41 cellular contexts compared by ENCODE assay signal in the genomic region with DNA sequence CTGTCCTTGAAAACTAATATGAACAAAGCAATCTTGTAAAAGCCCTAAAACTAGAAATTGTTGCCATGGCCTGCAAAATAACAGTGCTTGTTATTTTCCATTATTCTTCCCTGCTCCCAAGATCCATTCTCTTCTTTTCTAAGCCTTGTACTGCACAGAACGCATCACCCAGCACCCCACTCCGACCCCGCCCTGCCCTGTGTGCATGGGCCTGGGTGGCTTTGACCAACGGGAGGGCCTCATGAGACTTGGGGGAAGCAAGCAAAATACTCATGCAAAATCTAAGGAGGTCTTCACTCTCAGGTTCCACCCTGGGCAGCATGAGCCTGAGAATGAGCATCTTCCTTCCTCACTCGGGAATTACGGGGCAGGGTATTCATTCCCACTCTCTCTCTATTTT. TPM values are rescaled to one million over a fixed set of nuclear protein-coding genes. Genes with fewer than 3 reads are reported as not detected.
"Had no signal": no experiment of that assay in that cellular context is flagged by ENCODE, and none has a peak within 500 bp of the region (broad histone marks: within the 10 kb centered on the region; RNA-seq: fewer than 3 reads in every experiment).

No MANE protein-coding gene starts in this region.

- H3K27ac Mint-ChIP-seq: activated naive CD4-positive, alpha-beta T cell treated with anti-CD3 and anti-CD28 coated beads for 36 hours; activated naive CD4-positive, alpha-beta T cell treated with anti-CD3 and anti-CD28 coated beads, Interleukin-2, amount 10 ng/mL, durations not matched to agents 7 days and 5 days; activated naive CD4-positive, alpha-beta T cell treated with anti-CD3 and anti-CD28 coated beads, Interleukin-2, amount 50 U/mL, for 24 hours; activated naive CD4-positive, alpha-beta T cell treated with anti-CD3 and anti-CD28 coated beads, Interleukin-2, amount 50 U/mL, for 72 hours; activated naive CD8-positive, alpha-beta T cell; activated naive CD8-positive, alpha-beta T cell treated with anti-CD3 and anti-CD28 coated beads for 36 hours; activated naive CD8-positive, alpha-beta T cell treated with anti-CD3 and anti-CD28 coated beads, Interleukin-2, amount 10 ng/mL, durations not matched to agents 7 days and 5 days; activated naive CD8-positive, alpha-beta T cell treated with anti-CD3 and anti-CD28 coated beads, Interleukin-2, amount 50 U/mL, for 24 hours; activated T-cell treated with anti-CD3 and anti-CD28 coated beads, Interleukin-2, amount 50 U/mL, for 24 hours; activated T-cell treated with anti-CD3 and anti-CD28 coated beads, Interleukin-2, amount 50 U/mL, for 72 hours; activated T-helper 1 cell treated with anti-CD3 and anti-CD28 coated beads, Interleukin-12 subunit alpha, Interleukin-12 subunit beta, Interleukin-2, Interleukin-4 antibody, amounts not matched to agents 30 ng/mL and 10 ng/mL and 1 ng/mL, durations not matched to agents 14 hours and 24 hours and 36 hours; activated T-helper 17 cell treated with anti-CD3 and anti-CD28 coated beads, Interleukin-2, amount 50 U/mL, for 72 hours; activated T-helper 2 cell treated with anti-CD3 and anti-CD28 coated beads, Interferon-gamma antibody, Interleukin-2, Interleukin-4, amounts not matched to agents 10 μg/mL and 5 μg/mL and 100 μg/mL, durations not matched to agents 14 hours and 24 hours and 36 hours had no signal

- H3K4me3 Mint-ChIP-seq: activated naive CD4-positive, alpha-beta T cell treated with anti-CD3 and anti-CD28 coated beads for 36 hours; activated naive CD4-positive, alpha-beta T cell treated with anti-CD3 and anti-CD28 coated beads, Interleukin-2, amount 10 ng/mL, durations not matched to agents 7 days and 5 days; activated naive CD4-positive, alpha-beta T cell treated with anti-CD3 and anti-CD28 coated beads, Interleukin-2, amount 50 U/mL, for 24 hours; activated naive CD8-positive, alpha-beta T cell; activated naive CD8-positive, alpha-beta T cell treated with anti-CD3 and anti-CD28 coated beads for 36 hours; activated naive CD8-positive, alpha-beta T cell treated with anti-CD3 and anti-CD28 coated beads, Interleukin-2, amount 10 ng/mL, durations not matched to agents 7 days and 5 days; activated naive CD8-positive, alpha-beta T cell treated with anti-CD3 and anti-CD28 coated beads, Interleukin-2, amount 50 U/mL, for 24 hours; activated T-cell treated with anti-CD3 and anti-CD28 coated beads, Interleukin-2, amount 50 U/mL, for 24 hours; activated T-cell treated with anti-CD3 and anti-CD28 coated beads, Interleukin-2, amount 50 U/mL, for 4 hours; activated T-cell treated with anti-CD3 and anti-CD28 coated beads, Interleukin-2, amount 50 U/mL, for 72 hours; activated T-helper 1 cell treated with anti-CD3 and anti-CD28 coated beads, Interleukin-12 subunit alpha, Interleukin-12 subunit beta, Interleukin-2, Interleukin-4 antibody, amounts not matched to agents 30 ng/mL and 10 ng/mL and 1 ng/mL, durations not matched to agents 14 hours and 24 hours and 36 hours; activated T-helper 17 cell treated with anti-CD3 and anti-CD28 coated beads, Interleukin-2, amount 50 U/mL, for 72 hours; brain; central memory CD8-positive, alpha-beta T cell had no signal

- H3K9me3 Mint-ChIP-seq: activated naive CD4-positive, alpha-beta T cell treated with anti-CD3 and anti-CD28 coated beads for 36 hours; activated naive CD4-positive, alpha-beta T cell treated with anti-CD3 and anti-CD28 coated beads, Interleukin-2, amount 10 ng/mL, durations not matched to agents 7 days and 5 days; activated naive CD4-positive, alpha-beta T cell treated with anti-CD3 and anti-CD28 coated beads, Interleukin-2, amount 50 U/mL, for 24 hours; activated naive CD4-positive, alpha-beta T cell treated with anti-CD3 and anti-CD28 coated beads, Interleukin-2, amount 50 U/mL, for 72 hours; activated naive CD8-positive, alpha-beta T cell treated with anti-CD3 and anti-CD28 coated beads for 36 hours; activated naive CD8-positive, alpha-beta T cell treated with anti-CD3 and anti-CD28 coated beads, Interleukin-2, amount 10 ng/mL, durations not matched to agents 7 days and 5 days; activated naive CD8-positive, alpha-beta T cell treated with anti-CD3 and anti-CD28 coated beads, Interleukin-2, amount 50 U/mL, for 24 hours; activated T-cell treated with anti-CD3 and anti-CD28 coated beads, Interleukin-2, amount 50 U/mL, for 24 hours; activated T-cell treated with anti-CD3 and anti-CD28 coated beads, Interleukin-2, amount 50 U/mL, for 4 hours; activated T-cell treated with anti-CD3 and anti-CD28 coated beads, Interleukin-2, amount 50 U/mL, for 72 hours; activated T-helper 1 cell treated with anti-CD3 and anti-CD28 coated beads, Interleukin-12 subunit alpha, Interleukin-12 subunit beta, Interleukin-2, Interleukin-4 antibody, amounts not matched to agents 30 ng/mL and 10 ng/mL and 1 ng/mL, durations not matched to agents 14 hours and 24 hours and 36 hours; activated T-helper 17 cell treated with anti-CD3 and anti-CD28 coated beads, Interleukin-2, amount 50 U/mL, for 72 hours; activated T-helper 2 cell treated with anti-CD3 and anti-CD28 coated beads, Interferon-gamma antibody, Interleukin-2, Interleukin-4, amounts not matched to agents 10 μg/mL and 5 μg/mL and 100 μg/mL, durations not matched to agents 14 hours and 24 hours and 36 hours; central memory CD8-positive, alpha-beta T cell had no signal

- H3K36me3 ChIP-seq: adrenal gland, ascending aorta, brain microvascular endothelial cell, breast epithelium, cardiac muscle cell had no signal

- H3K27me3 ChIP-seq: adrenal gland, ascending aorta, body of pancreas, brain microvascular endothelial cell, breast epithelium, cardiac muscle cell had no signal

- H3K4me1 Mint-ChIP-seq: activated naive CD4-positive, alpha-beta T cell treated with anti-CD3 and anti-CD28 coated beads, Interleukin-2, amount 10 ng/mL, durations not matched to agents 7 days and 5 days; activated naive CD4-positive, alpha-beta T cell treated with anti-CD3 and anti-CD28 coated beads, Interleukin-2, amount 50 U/mL, for 24 hours; activated naive CD8-positive, alpha-beta T cell treated with anti-CD3 and anti-CD28 coated beads for 36 hours; activated naive CD8-positive, alpha-beta T cell treated with anti-CD3 and anti-CD28 coated beads, Interleukin-2, amount 10 ng/mL, durations not matched to agents 7 days and 5 days; activated naive CD8-positive, alpha-beta T cell treated with anti-CD3 and anti-CD28 coated beads, Interleukin-2, amount 50 U/mL, for 24 hours; activated T-helper 17 cell treated with anti-CD3 and anti-CD28 coated beads, Interleukin-2, amount 50 U/mL, for 72 hours; central memory CD8-positive, alpha-beta T cell had no signal

- ATAC-seq: activated naive CD4-positive, alpha-beta T cell treated with anti-CD3 and anti-CD28 coated beads, Interleukin-2, amount 50 U/mL, for 72 hours; activated naive CD8-positive, alpha-beta T cell treated with anti-CD3 and anti-CD28 coated beads, Interleukin-2, amount 50 U/mL, for 24 hours; activated T-cell treated with anti-CD3 and anti-CD28 coated beads, Interleukin-2, amount 50 U/mL, for 4 hours; activated T-cell treated with anti-CD3 and anti-CD28 coated beads, Interleukin-2, amount 50 U/mL, for 72 hours; activated T-helper 17 cell treated with anti-CD3 and anti-CD28 coated beads, Interleukin-2, amount 50 U/mL, for 72 hours; body of pancreas had no signal

- H3K9me3 ChIP-seq: adrenal gland, ascending aorta, body of pancreas, breast epithelium had no signal

- H3K4me1 ChIP-seq: adrenal gland, ascending aorta, body of pancreas, breast epithelium had no signal

- H3K4me3 ChIP-seq: adrenal gland, ascending aorta, body of pancreas, breast epithelium, cardiac muscle cell had no signal

- H3K36me3 Mint-ChIP-seq: activated naive CD4-positive, alpha-beta T cell treated with anti-CD3 and anti-CD28 coated beads, Interleukin-2, amount 10 ng/mL, durations not matched to agents 7 days and 5 days; activated naive CD4-positive, alpha-beta T cell treated with anti-CD3 and anti-CD28 coated beads, Interleukin-2, amount 50 U/mL, for 24 hours; activated naive CD4-positive, alpha-beta T cell treated with anti-CD3 and anti-CD28 coated beads, Interleukin-2, amount 50 U/mL, for 72 hours; activated naive CD8-positive, alpha-beta T cell; activated naive CD8-positive, alpha-beta T cell treated with anti-CD3 and anti-CD28 coated beads for 36 hours; activated naive CD8-positive, alpha-beta T cell treated with anti-CD3 and anti-CD28 coated beads, Interleukin-2, amount 10 ng/mL, durations not matched to agents 7 days and 5 days; brain had no signal

- DNase-seq: activated effector memory CD4-positive, alpha-beta T cell treated with anti-CD3 and anti-CD28 coated beads, Interleukin-2, amount 50 U/mL, for 16 hours; activated effector memory CD4-positive, alpha-beta T cell treated with Interleukin-2 at 50 U/mL for 16 hours; activated gamma-delta T cell; activated gamma-delta T cell treated with Interleukin-2 at 50 U/mL for 16 hours; activated naive CD4-positive, alpha-beta T cell; activated naive CD4-positive, alpha-beta T cell treated with anti-CD3 and anti-CD28 coated beads for 36 hours; activated naive CD4-positive, alpha-beta T cell treated with anti-CD3 and anti-CD28 coated beads, Interleukin-2, amount 10 ng/mL, durations not matched to agents 7 days and 5 days; activated naive CD4-positive, alpha-beta T cell treated with anti-CD3 and anti-CD28 coated beads, Interleukin-2, amount 50 U/mL, for 16 hours; activated naive CD4-positive, alpha-beta T cell treated with Interleukin-2 at 50 U/mL for 16 hours; activated naive CD8-positive, alpha-beta T cell treated with anti-CD3 and anti-CD28 coated beads for 36 hours; activated naive CD8-positive, alpha-beta T cell treated with anti-CD3 and anti-CD28 coated beads, Interleukin-2, amount 10 ng/mL, durations not matched to agents 7 days and 5 days; activated naive CD8-positive, alpha-beta T cell treated with anti-CD3 and anti-CD28 coated beads, Interleukin-2, amount 50 U/mL, for 24 hours; activated T-cell treated with anti-CD3 and anti-CD28 coated beads, Interleukin-2, amount 50 U/mL, for 1 hour; activated T-cell treated with anti-CD3 and anti-CD28 coated beads, Interleukin-2, amount 50 U/mL, for 24 hours; activated T-cell treated with anti-CD3 and anti-CD28 coated beads, Interleukin-2, amount 50 U/mL, for 4 hours; activated T-cell treated with anti-CD3 and anti-CD28 coated beads, Interleukin-2, amount 50 U/mL, for 48 hours; activated T-cell treated with anti-CD3 and anti-CD28 coated beads, Interleukin-2, amount 50 U/mL, for 72 hours; adrenal gland; amniotic stem cell; amygdala; anterior cingulate cortex; aorta; body of pancreas; brain microvascular endothelial cell; caudate nucleus; central memory CD4-positive, alpha-beta T cell; cerebellar nuclear complex had no signal

- H3K27ac ChIP-seq: adrenal gland, ascending aorta, body of pancreas, brain microvascular endothelial cell, breast epithelium, cardiac muscle cell had no signal

- H3K27me3 Mint-ChIP-seq: brain had no signal

RNA-seq across cellular contexts. Expression of a gene that starts 32.4 kb away (rescaled TPM):
- total RNA-seq: activated naive CD4-positive, alpha-beta T cell treated with anti-CD3 and anti-CD28 coated beads for 36 hours; activated naive CD4-positive, alpha-beta T cell treated with anti-CD3 and anti-CD28 coated beads, Interleukin-2, amount 50 U/mL, for 72 hours; activated naive CD8-positive, alpha-beta T cell treated with anti-CD3 and anti-CD28 coated beads for 36 hours; activated naive CD8-positive, alpha-beta T cell treated with anti-CD3 and anti-CD28 coated beads, Interleukin-2, amount 10 ng/mL, durations not matched to agents 7 days and 5 days; activated T-cell treated with anti-CD3 and anti-CD28 coated beads, Interleukin-2, amount 50 U/mL, for 4 hours; activated T-cell treated with anti-CD3 and anti-CD28 coated beads, Interleukin-2, amount 50 U/mL, for 72 hours; activated T-helper 1 cell treated with anti-CD3 and anti-CD28 coated beads, Interleukin-12 subunit alpha, Interleukin-12 subunit beta, Interleukin-2, Interleukin-4 antibody, amounts not matched to agents 30 ng/mL and 10 ng/mL and 1 ng/mL, durations not matched to agents 14 hours and 24 hours and 36 hours; activated T-helper 17 cell treated with anti-CD3 and anti-CD28 coated beads, Interleukin-2, amount 50 U/mL, for 72 hours; activated T-helper 2 cell treated with anti-CD3 and anti-CD28 coated beads, Interferon-gamma antibody, Interleukin-2, Interleukin-4, amounts not matched to agents 10 μg/mL and 5 μg/mL and 100 μg/mL, durations not matched to agents 14 hours and 24 hours and 36 hours; aorta; ascending aorta; breast epithelium; bronchial epithelial cell; cardiac septum; chondrocyte had no signal
- polyA plus RNA-seq: aorta had no signal
